In genomic region chr1:224801761-224802490, GRCh38 we compare ENCODE assay signal across 27 cellular contexts.
A peak's percentile ranks its signal among the peaks of the same experiment; 100 is the strongest.
DNase-seq lines count a peak whose midpoint lies in the region; ATAC-seq, FAIRE-seq and TF ChIP-seq lines count a peak whose summit lies in the region.
"Had no signal": no experiment of that assay in that cellular context is flagged by ENCODE, and none has a peak within 500 bp of the region (broad histone marks: within the 10 kb centered on the region; RNA-seq: fewer than 3 reads in every experiment).

No MANE protein-coding gene starts in this region.

- in situ Hi-C loops in G401 (cut with HindIII; ENCODE audit: low sequenced_read_pairs) (no loop called here), HepG2 (cut with HindIII; ENCODE audit: extremely low pct_ligation_motif_present, low pct_unique_long_range_greater_than_20kb) (no loop called here)

- TF ChIP-seq RAD21 in HepG2 (CRISPR knock-in tag; IDR thresholded peaks at IDR 0.05), result no peak

- no peak overlapping the region for H3K27ac ChIP-seq in HepG2 (ENCODE audit: extremely low read length, insufficient read depth, low read length)
- H3K27ac ChIP-seq: adrenal gland, HL-60, psoas muscle, upper lobe of right lung had no signal

- no peak overlapping the region for H3K9ac ChIP-seq in HepG2 (ENCODE audit: insufficient read depth, low read depth, low read length)
- H3K9ac ChIP-seq: SK-N-SH had no signal

- TF ChIP-seq POLR2A in HepG2 (IDR thresholded peaks at IDR 0.05; ENCODE audit: insufficient read depth in 1 of 2, low read depth in 2 of 2, low read length in 2 of 2), result no peak

- H3K4me1 ChIP-seq in HepG2 (ENCODE audit: insufficient read depth, low read length), result no peaks in the 10 kb centered on the region
- H3K4me1 ChIP-seq: adrenal gland, psoas muscle, upper lobe of right lung had no signal

- TF ChIP-seq CTCF in HepG2 (CRISPR knock-in tag; IDR thresholded peaks at IDR 0.05), result no peak

- no peak overlapping the region for H3K4me2 ChIP-seq in HepG2 (ENCODE audit: low read depth, low read length)
- H3K4me2 ChIP-seq: SK-N-SH had no signal

- H3K27me3 ChIP-seq in HepG2 (ENCODE audit: control insufficient read depth in 1 of 2, insufficient read depth in 2 of 2, low read length in 2 of 2), result no peaks in the 10 kb centered on the region
- H3K27me3 ChIP-seq: adrenal gland, upper lobe of right lung had no signal

- H4K20me1 ChIP-seq in HepG2 (ENCODE audit: insufficient read depth, low read length), result no peaks in the 10 kb centered on the region

- H3K9me3 Mint-ChIP-seq in activated T-helper 17 cell treated with anti-CD3 and anti-CD28 coated beads, Interleukin-2, amount 50 U/mL, for 72 hours, result no peaks in the 10 kb centered on the region
- no peaks in the 10 kb centered on the region for H3K9me3 Mint-ChIP-seq in activated CD8-positive, alpha-beta memory T cell treated with anti-CD3 and anti-CD28 coated beads, Interleukin-2, amount 10 ng/mL, durations not matched to agents 7 days and 5 days (ENCODE audit: low read depth)
- H3K9me3 Mint-ChIP-seq: H9; stimulated activated memory B cell treated with anti-CD40 and anti-IgM and Interleukin-4, amounts not matched to agents 10 μg/mL and 1 μg/mL and 100 μg/mL, for 72 hours had no signal

- FAIRE-seq in HepG2 (lab: Jason Lieb, UNC), result no peak
- FAIRE-seq: endothelial cell of umbilical vein had no signal

- no peaks in the 10 kb centered on the region for H3K36me3 ChIP-seq in HepG2 (replicated peaks in 1 of 2; ENCODE audit: control insufficient read depth in 1 of 2, insufficient read depth in 2 of 2, low read length in 2 of 2)
- H3K36me3 ChIP-seq: adrenal gland, upper lobe of right lung had no signal

- no peak overlapping the region for H3K4me3 Mint-ChIP-seq in activated T-helper 17 cell treated with anti-CD3 and anti-CD28 coated beads, Interleukin-2, amount 50 U/mL, for 72 hours
- no peak overlapping the region for H3K4me3 Mint-ChIP-seq in activated CD8-positive, alpha-beta memory T cell treated with anti-CD3 and anti-CD28 coated beads, Interleukin-2, amount 10 ng/mL, durations not matched to agents 7 days and 5 days
- H3K4me3 Mint-ChIP-seq: brain; CD14-positive monocyte; H9; naive B cell; stimulated activated memory B cell treated with anti-CD40 and anti-IgM and Interleukin-4, amounts not matched to agents 10 μg/mL and 1 μg/mL and 100 μg/mL, for 72 hours; T-helper 17 cell had no signal

- H3K4me1 Mint-ChIP-seq in activated T-helper 17 cell treated with anti-CD3 and anti-CD28 coated beads, Interleukin-2, amount 50 U/mL, for 72 hours, result no peaks in the 10 kb centered on the region
- H3K4me1 Mint-ChIP-seq in activated CD8-positive, alpha-beta memory T cell treated with anti-CD3 and anti-CD28 coated beads, Interleukin-2, amount 10 ng/mL, durations not matched to agents 7 days and 5 days, result no peaks in the 10 kb centered on the region
- H3K4me1 Mint-ChIP-seq: brain; CD14-positive monocyte; naive B cell; stimulated activated memory B cell treated with anti-CD40 and anti-IgM and Interleukin-4, amounts not matched to agents 10 μg/mL and 1 μg/mL and 100 μg/mL, for 72 hours had no signal

- POLR2A ChIA-PET in HepG2 (lab: Yijun Ruan, JAX), result no interaction called here

- CTCF ChIA-PET in activated CD8-positive, alpha-beta memory T cell treated with anti-CD3 and anti-CD28 coated beads, Interleukin-2, amount 10 ng/mL, durations not matched to agents 7 days and 5 days (lab: Charles Lee), result no interaction called here
- CTCF ChIA-PET in HepG2 (lab: Yijun Ruan, JAX; ENCODE audit: low intra/inter-chr PET ratio, low total read pairs), result no interaction called here

- BruUV-seq in HepG2 (replicated peaks; lab: Mats Ljungman, UMichigan), result no TSS peak

- no peaks in the 10 kb centered on the region for H3K79me2 ChIP-seq in HepG2 (ENCODE audit: insufficient read depth, low read length)

- TF ChIP-seq EP300 in HepG2 (IDR thresholded peaks at IDR 0.05; ENCODE audit: low read depth in 2 of 2, low read length in 2 of 2), result no peak
- TF ChIP-seq EP300 in HepG2 (CRISPR knock-in tag; IDR thresholded peaks at IDR 0.05; ENCODE audit: borderline replicate concordance), result no peak

- H3K27me3 Mint-ChIP-seq in activated T-helper 17 cell treated with anti-CD3 and anti-CD28 coated beads, Interleukin-2, amount 50 U/mL, for 72 hours, result peaks cover 10% of the 10 kb centered on the region
- H3K27me3 Mint-ChIP-seq in activated CD8-positive, alpha-beta memory T cell treated with anti-CD3 and anti-CD28 coated beads, Interleukin-2, amount 10 ng/mL, durations not matched to agents 7 days and 5 days, result peaks cover 9% of the 10 kb centered on the region
- H3K27me3 Mint-ChIP-seq: brain; stimulated activated memory B cell treated with anti-CD40 and anti-IgM and Interleukin-4, amounts not matched to agents 10 μg/mL and 1 μg/mL and 100 μg/mL, for 72 hours had no signal

- H3K27ac Mint-ChIP-seq in activated T-helper 17 cell treated with anti-CD3 and anti-CD28 coated beads, Interleukin-2, amount 50 U/mL, for 72 hours, result no peak overlapping the region
- no peak overlapping the region for H3K27ac Mint-ChIP-seq in activated CD8-positive, alpha-beta memory T cell treated with anti-CD3 and anti-CD28 coated beads, Interleukin-2, amount 10 ng/mL, durations not matched to agents 7 days and 5 days
- H3K27ac Mint-ChIP-seq: CD14-positive monocyte; stimulated activated memory B cell treated with anti-CD40 and anti-IgM and Interleukin-4, amounts not matched to agents 10 μg/mL and 1 μg/mL and 100 μg/mL, for 72 hours; T-helper 17 cell had no signal

- WGBS in HepG2 (ENCODE audit: low lambda C conversion rate), result 13% methylated on average over 2 of the region's 2 CpGs

- H3K4me3 ChIP-seq in HepG2 (replicated peaks in 1 of 3; ENCODE audit: insufficient read depth in 1 of 3, low read depth in 2 of 3, low read length in 3 of 3), result no peak overlapping the region
- H3K4me3 ChIP-seq: adrenal gland, psoas muscle, upper lobe of right lung had no signal

- peak; percentile 47 for DNase-seq in Daoy (ENCODE audit: low read depth)
- DNase-seq in M059J (ENCODE audit: low read depth), result peak; percentile 6
- DNase-seq in G401 (ENCODE audit: low spot score), result no peak
- DNase-seq in activated CD8-positive, alpha-beta memory T cell treated with anti-CD3 and anti-CD28 coated beads, Interleukin-2, amount 10 ng/mL, durations not matched to agents 7 days and 5 days, result no peak
- DNase-seq in HepG2 (ENCODE audit: low spot score), result no peak
- DNase-seq: activated CD4-positive, alpha-beta T cell treated with anti-CD3 and anti-CD28 coated beads for 1 hour; activated naive CD4-positive, alpha-beta T cell treated with Interleukin-2 at 50 U/mL for 16 hours; activated T-cell treated with anti-CD3 and anti-CD28 coated beads, Interleukin-2, amount 50 U/mL, for 48 hours; adrenal gland; H9; islet precursor cell; left ventricle myocardium superior; naive B cell; NCI-H1048; NCI-H1694; psoas muscle; SK-N-SH; stimulated activated CD4-positive, alpha-beta T cell treated with anti-CD3 and anti-CD28 coated beads, Interleukin-4, amount 100 ng/mL, for 4 hours; T-helper 17 cell; upper lobe of right lung had no signal

- no peak overlapping the region for H2AFZ ChIP-seq in HepG2 (ENCODE audit: low read length)

- H3K36me3 Mint-ChIP-seq in activated T-helper 17 cell treated with anti-CD3 and anti-CD28 coated beads, Interleukin-2, amount 50 U/mL, for 72 hours (ENCODE audit: low read depth), result no peaks in the 10 kb centered on the region
- H3K36me3 Mint-ChIP-seq in activated CD8-positive, alpha-beta memory T cell treated with anti-CD3 and anti-CD28 coated beads, Interleukin-2, amount 10 ng/mL, durations not matched to agents 7 days and 5 days, result no peaks in the 10 kb centered on the region
- H3K36me3 Mint-ChIP-seq: brain; CD14-positive monocyte; naive B cell; stimulated activated memory B cell treated with anti-CD40 and anti-IgM and Interleukin-4, amounts not matched to agents 10 μg/mL and 1 μg/mL and 100 μg/mL, for 72 hours had no signal

- intact Hi-C loops in HepG2 (cut with micrococcal nuclease; ENCODE audit: unreplicated experiment), result no loop called here

- ATAC-seq in GM18868 (IDR thresholded peaks at IDR 0.05; ENCODE audit: unreplicated experiment) (peak; percentile 37), HepG2 (no peak)
- peak; percentile 71 for ATAC-seq in activated T-helper 17 cell treated with anti-CD3 and anti-CD28 coated beads, Interleukin-2, amount 50 U/mL, for 72 hours (replicated peaks)
- ATAC-seq in activated CD8-positive, alpha-beta memory T cell treated with anti-CD3 and anti-CD28 coated beads, Interleukin-2, amount 10 ng/mL, durations not matched to agents 7 days and 5 days, result no peak
- ATAC-seq: left ventricle myocardium superior; psoas muscle; stimulated activated memory B cell treated with anti-CD40 and anti-IgM and Interleukin-4, amounts not matched to agents 10 μg/mL and 1 μg/mL and 100 μg/mL, for 72 hours; T-helper 17 cell; upper lobe of right lung had no signal

- H3K9me3 ChIP-seq in HepG2 (ENCODE audit: low read length), result no peaks in the 10 kb centered on the region
- H3K9me3 ChIP-seq: adrenal gland, psoas muscle, SK-N-SH, upper lobe of right lung had no signal

TF ChIP-seq in HepG2, 621 proteins besides CTCF, POLR2A, EP300 and RAD21:
- no peak for TF ChIP-seq ARHGAP35 (CRISPR knock-in tag; IDR thresholded peaks at IDR 0.05; ENCODE audit: borderline replicate concordance)
- TF ChIP-seq RCOR2 (CRISPR knock-in tag; IDR thresholded peaks at IDR 0.05), result no peak
- no peak for TF ChIP-seq ZNF768 (CRISPR knock-in tag; IDR thresholded peaks at IDR 0.05)
- no peak for TF ChIP-seq ZNF674 (CRISPR knock-in tag; IDR thresholded peaks at IDR 0.05; ENCODE audit: low read depth)
- TF ChIP-seq, protein P1, sequence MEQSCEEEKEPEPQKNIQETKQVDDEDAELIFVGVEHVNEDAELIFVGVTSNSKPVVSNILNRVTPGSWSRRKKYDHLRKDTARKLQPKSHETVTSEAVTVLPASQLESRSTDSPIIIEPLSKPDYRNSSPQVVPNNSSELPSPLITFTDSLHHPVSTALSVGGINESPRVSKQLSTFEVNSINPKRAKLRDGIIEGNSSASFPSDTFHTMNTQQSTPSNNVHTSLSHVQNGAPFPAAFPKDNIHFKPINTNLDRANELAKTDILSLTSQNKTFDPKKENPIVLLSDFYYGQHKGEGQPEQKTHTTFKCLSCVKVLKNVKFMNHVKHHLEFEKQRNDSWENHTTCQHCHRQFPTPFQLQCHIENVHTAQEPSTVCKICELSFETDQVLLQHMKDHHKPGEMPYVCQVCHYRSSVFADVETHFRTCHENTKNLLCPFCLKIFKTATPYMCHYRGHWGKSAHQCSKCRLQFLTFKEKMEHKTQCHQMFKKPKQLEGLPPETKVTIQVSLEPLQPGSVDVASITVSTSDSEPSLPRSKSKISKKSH (CRISPR knock-in tag; IDR thresholded peaks at IDR 0.05; ENCODE audit: borderline replicate concordance), result no peak
- no peak for TF ChIP-seq ZNF589 (CRISPR knock-in tag; conservative IDR thresholded peaks at IDR 0.05)
- no peak for TF ChIP-seq RFXANK (CRISPR knock-in tag; IDR thresholded peaks at IDR 0.05)
- no peak for TF ChIP-seq KDM5A (IDR thresholded peaks at IDR 0.05; ENCODE audit: borderline replicate concordance, low read length)
- no peak for TF ChIP-seq PHF5A (CRISPR knock-in tag; IDR thresholded peaks at IDR 0.05; ENCODE audit: low read depth, unreplicated experiment)
- no peak for TF ChIP-seq ZNF652 (CRISPR knock-in tag; IDR thresholded peaks at IDR 0.05; ENCODE audit: borderline replicate concordance, low read depth)
TF ChIP-seq in HepG2: peak in this region for 0.

Comparison
In these comparisons a context has a peak if more than half of its experiments do, and no peak if none do; other contexts are left out.
1. DNase-seq: peak in Daoy (single experiment) and M059J (single experiment); none in G401 (single experiment), activated CD8-positive, alpha-beta memory T cell treated with anti-CD3 and anti-CD28 coated beads, Interleukin-2, amount 10 ng/mL, durations not matched to agents 7 days and 5 days (single experiment) and HepG2 (single experiment).
2. ATAC-seq: peak in GM18868 (single experiment) and activated T-helper 17 cell treated with anti-CD3 and anti-CD28 coated beads, Interleukin-2, amount 50 U/mL, for 72 hours (single experiment); none in activated CD8-positive, alpha-beta memory T cell treated with anti-CD3 and anti-CD28 coated beads, Interleukin-2, amount 10 ng/mL, durations not matched to agents 7 days and 5 days (single experiment) and HepG2 (single experiment).